8 cellular contexts compared by ENCODE assay signal in genomic region chr6:158999669-159000403, GRCh38. TPM values are rescaled to one million over a fixed set of nuclear protein-coding genes. Genes with fewer than 3 reads are reported as not detected.
DNase-seq lines count a peak whose midpoint lies in the region; ATAC-seq and FAIRE-seq lines count a peak whose summit lies in the region.

Gene RSPH3, minus strand, starts transcription at chr6:159000202. Its CDS starts 652 bp downstream, at chr6:158999550.

- H3K36me3 ChIP-seq in mesodermal cell (ENCODE audit: control insufficient read depth, insufficient read depth, low read length), result no peaks in the 10 kb centered on the region

- peak; percentile 57 for FAIRE-seq in endometrium (lab: Jason Lieb, UNC)

- no peaks in the 10 kb centered on the region for H3K9me3 ChIP-seq in mesodermal cell (ENCODE audit: control insufficient read depth, low read length)

- H3K4me1 ChIP-seq in mesodermal cell (ENCODE audit: control insufficient read depth, insufficient read depth, low read length, poor library complexity, severe bottlenecking), result peaks cover 12% of the 10 kb centered on the region

- 0% methylated on average over 45 to 47 of the region's 49 CpGs for WGBS in mesodermal cell (ENCODE audit: insufficient coverage in 2 of 2), 2 experiments

- peak within 1 kb of the TSS; percentile 69 for H3K4me3 ChIP-seq in mesodermal cell (ENCODE audit: extremely low read depth, insufficient read depth, low read length, poor library complexity, severe bottlenecking)

- DNase-seq in D341Med (ENCODE audit: low spot score) (peak; percentile 98), HUDEP-2 (lab: John Stamatoyannopoulos, UW; ENCODE audit: unreplicated experiment in 76 of 76) (peak; percentile 24 to 100 (median 98)), NOMO-1 treated with dmso at 0.1 percent for 144 hours (lab: John Stamatoyannopoulos, UW; ENCODE audit: unreplicated experiment) (peak; percentile 79)
- DNase-seq in activated CD8-positive, alpha-beta memory T cell treated with anti-CD3 and anti-CD28 coated beads, Interleukin-2, amount 50 U/mL, for 24 hours (ENCODE audit: extremely low read depth), result peak; percentile 86
- DNase-seq in stimulated activated CD8-positive, alpha-beta memory T cell treated with anti-CD3 and anti-CD28 coated beads, Interleukin-15, amount 100 ng/mL, for 24 hours (ENCODE audit: low read depth), result peak; percentile 85

- peak; percentile 92 for ATAC-seq in GM21390 (IDR thresholded peaks at IDR 0.05; ENCODE audit: unreplicated experiment)

- H3K27ac ChIP-seq in mesodermal cell (ENCODE audit: low read depth, low read length, severe bottlenecking), result peak within 1 kb of the TSS; percentile 92

RNA-seq across cellular contexts. Expression of gene RSPH3, which starts in this region (rescaled TPM):
- polyA plus RNA-seq in mesodermal cell (2013, experiment 1 of 2), result 5.3 TPM
- polyA plus RNA-seq in mesodermal cell (2013, experiment 2 of 2), result 4.6 TPM

Comparison
In these comparisons a context has a peak if more than half of its experiments do, and no peak if none do; other contexts are left out.
1. Peak in every context shown above with its lines: DNase-seq, ATAC-seq, H3K4me3 ChIP-seq and H3K27ac ChIP-seq.